ENCODE assay signal across 34 cellular contexts in the genomic region with DNA sequence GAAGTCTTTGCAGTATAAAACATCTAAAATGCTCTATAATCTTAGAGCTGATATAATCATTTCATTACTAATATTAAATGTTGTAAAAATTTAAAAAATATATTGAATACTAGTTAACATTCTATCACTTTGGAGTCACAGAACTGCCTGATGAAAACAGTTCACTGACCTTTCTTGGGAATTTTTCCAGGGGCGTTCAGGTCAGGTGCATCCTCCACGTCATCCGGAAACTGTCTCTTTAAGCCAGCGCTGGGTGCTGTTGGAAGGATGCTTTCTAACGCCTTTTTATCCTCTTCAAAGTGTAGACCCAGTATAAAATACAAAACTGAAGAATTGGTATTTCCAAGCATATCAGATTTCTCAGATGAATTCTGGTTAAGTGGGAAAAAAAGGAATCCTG. TPM values are rescaled to one million over a fixed set of nuclear protein-coding genes. Genes with fewer than 3 reads are reported as not detected.
"Had no signal": no experiment of that assay in that cellular context is flagged by ENCODE, and none has a peak within 500 bp of the region (broad histone marks: within the 10 kb centered on the region; RNA-seq: fewer than 3 reads in every experiment).

No MANE protein-coding gene starts in this region.

- ATAC-seq: activated naive CD4-positive, alpha-beta T cell treated with anti-CD3 and anti-CD28 coated beads, Interleukin-2, amount 50 U/mL, for 72 hours; activated naive CD8-positive, alpha-beta T cell treated with anti-CD3 and anti-CD28 coated beads, Interleukin-2, amount 50 U/mL, for 24 hours; activated T-cell treated with anti-CD3 and anti-CD28 coated beads, Interleukin-2, amount 50 U/mL, for 4 hours; activated T-cell treated with anti-CD3 and anti-CD28 coated beads, Interleukin-2, amount 50 U/mL, for 72 hours; activated T-helper 17 cell treated with anti-CD3 and anti-CD28 coated beads, Interleukin-2, amount 50 U/mL, for 72 hours; body of pancreas had no signal

- FAIRE-seq: astrocyte, bronchial epithelial cell had no signal

- H3K36me3 ChIP-seq: brain microvascular endothelial cell, cardiac muscle cell had no signal

- H3K4me3 ChIP-seq: adrenal gland, ascending aorta, body of pancreas, breast epithelium, cardiac muscle cell had no signal

- H3K9me3 ChIP-seq: adrenal gland, ascending aorta, body of pancreas had no signal

- DNase-seq: activated effector memory CD4-positive, alpha-beta T cell treated with anti-CD3 and anti-CD28 coated beads, Interleukin-2, amount 50 U/mL, for 16 hours; activated effector memory CD4-positive, alpha-beta T cell treated with Interleukin-2 at 50 U/mL for 16 hours; activated gamma-delta T cell; activated gamma-delta T cell treated with Interleukin-2 at 50 U/mL for 16 hours; activated naive CD4-positive, alpha-beta T cell; activated naive CD4-positive, alpha-beta T cell treated with anti-CD3 and anti-CD28 coated beads for 36 hours; activated naive CD4-positive, alpha-beta T cell treated with anti-CD3 and anti-CD28 coated beads, Interleukin-2, amount 10 ng/mL, durations not matched to agents 7 days and 5 days; activated naive CD4-positive, alpha-beta T cell treated with anti-CD3 and anti-CD28 coated beads, Interleukin-2, amount 50 U/mL, for 16 hours; activated naive CD4-positive, alpha-beta T cell treated with Interleukin-2 at 50 U/mL for 16 hours; activated naive CD8-positive, alpha-beta T cell treated with anti-CD3 and anti-CD28 coated beads for 36 hours; activated naive CD8-positive, alpha-beta T cell treated with anti-CD3 and anti-CD28 coated beads, Interleukin-2, amount 10 ng/mL, durations not matched to agents 7 days and 5 days; activated naive CD8-positive, alpha-beta T cell treated with anti-CD3 and anti-CD28 coated beads, Interleukin-2, amount 50 U/mL, for 24 hours; activated T-cell treated with anti-CD3 and anti-CD28 coated beads, Interleukin-2, amount 50 U/mL, for 1 hour; activated T-cell treated with anti-CD3 and anti-CD28 coated beads, Interleukin-2, amount 50 U/mL, for 24 hours; activated T-cell treated with anti-CD3 and anti-CD28 coated beads, Interleukin-2, amount 50 U/mL, for 4 hours; activated T-cell treated with anti-CD3 and anti-CD28 coated beads, Interleukin-2, amount 50 U/mL, for 48 hours; activated T-cell treated with anti-CD3 and anti-CD28 coated beads, Interleukin-2, amount 50 U/mL, for 72 hours; adrenal gland; amniotic stem cell; amygdala; anterior cingulate cortex; aorta; body of pancreas; brain microvascular endothelial cell; caudate nucleus; central memory CD4-positive, alpha-beta T cell; cerebellar nuclear complex had no signal

- H3K4me1 ChIP-seq: ascending aorta, body of pancreas, breast epithelium had no signal

- H3K27me3 ChIP-seq: adrenal gland, ascending aorta, body of pancreas, brain microvascular endothelial cell, breast epithelium, cardiac muscle cell had no signal

- H3K27ac ChIP-seq: adrenal gland, ascending aorta, body of pancreas, brain microvascular endothelial cell, breast epithelium, cardiac muscle cell had no signal

RNA-seq across cellular contexts. Expression of a gene that starts 22.8 kb away (rescaled TPM):
- total RNA-seq: activated naive CD4-positive, alpha-beta T cell treated with anti-CD3 and anti-CD28 coated beads for 36 hours; activated naive CD8-positive, alpha-beta T cell treated with anti-CD3 and anti-CD28 coated beads for 36 hours; bronchial epithelial cell had no signal
